Comparison of ENCODE assay signal across 2 cellular contexts in the genomic region with DNA sequence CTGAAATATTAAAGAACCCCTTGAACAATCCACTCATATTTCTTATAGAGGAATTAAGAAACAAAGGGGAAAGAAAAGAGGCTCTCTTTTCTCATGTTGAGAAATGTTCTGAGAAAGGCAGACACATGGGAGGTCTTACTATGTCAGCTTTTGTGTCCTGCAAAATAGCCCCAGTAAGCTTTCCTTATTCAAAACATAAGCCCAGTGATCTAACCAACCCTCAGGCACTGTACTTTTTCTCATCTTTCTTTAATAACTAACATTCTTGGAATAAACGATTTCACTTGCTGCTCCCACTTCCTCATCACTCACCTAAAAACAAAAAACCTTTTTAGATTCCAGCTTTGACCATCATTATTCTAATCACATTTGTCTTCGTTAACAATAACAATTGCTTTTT.
TF ChIP-seq lines count a peak whose summit lies in the region.

No MANE protein-coding gene starts in this region.

TF ChIP-seq in SK-N-SH, 30 proteins besides CTCF, POLR2A, EP300 and RAD21 (continued from another document):
- TF ChIP-seq ZBTB33 (IDR thresholded peaks at IDR 0.05; ENCODE audit: borderline replicate concordance, low read depth) = no peak
- TF ChIP-seq, protein P1, sequence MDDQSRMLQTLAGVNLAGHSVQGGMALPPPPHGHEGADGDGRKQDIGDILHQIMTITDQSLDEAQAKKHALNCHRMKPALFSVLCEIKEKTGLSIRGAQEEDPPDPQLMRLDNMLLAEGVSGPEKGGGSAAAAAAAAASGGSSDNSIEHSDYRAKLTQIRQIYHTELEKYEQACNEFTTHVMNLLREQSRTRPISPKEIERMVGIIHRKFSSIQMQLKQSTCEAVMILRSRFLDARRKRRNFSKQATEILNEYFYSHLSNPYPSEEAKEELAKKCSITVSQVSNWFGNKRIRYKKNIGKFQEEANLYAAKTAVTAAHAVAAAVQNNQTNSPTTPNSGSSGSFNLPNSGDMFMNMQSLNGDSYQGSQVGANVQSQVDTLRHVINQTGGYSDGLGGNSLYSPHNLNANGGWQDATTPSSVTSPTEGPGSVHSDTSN (IDR thresholded peaks at IDR 0.05) = no peak
- TF ChIP-seq MXI1 (IDR thresholded peaks at IDR 0.05; ENCODE audit: low read depth, low read length) = no peak

TF ChIP-seq in SK-N-SH treated with all-trans-retinoic acid at 6 μM for 48 hours, 23 proteins besides CTCF, POLR2A, EP300 and RAD21 (continued from another document):
- TF ChIP-seq ARNTL (CRISPR knock-in tag; IDR thresholded peaks at IDR 0.05; ENCODE audit: borderline replicate concordance, low read depth) = no peak
- TF ChIP-seq, protein P2, sequence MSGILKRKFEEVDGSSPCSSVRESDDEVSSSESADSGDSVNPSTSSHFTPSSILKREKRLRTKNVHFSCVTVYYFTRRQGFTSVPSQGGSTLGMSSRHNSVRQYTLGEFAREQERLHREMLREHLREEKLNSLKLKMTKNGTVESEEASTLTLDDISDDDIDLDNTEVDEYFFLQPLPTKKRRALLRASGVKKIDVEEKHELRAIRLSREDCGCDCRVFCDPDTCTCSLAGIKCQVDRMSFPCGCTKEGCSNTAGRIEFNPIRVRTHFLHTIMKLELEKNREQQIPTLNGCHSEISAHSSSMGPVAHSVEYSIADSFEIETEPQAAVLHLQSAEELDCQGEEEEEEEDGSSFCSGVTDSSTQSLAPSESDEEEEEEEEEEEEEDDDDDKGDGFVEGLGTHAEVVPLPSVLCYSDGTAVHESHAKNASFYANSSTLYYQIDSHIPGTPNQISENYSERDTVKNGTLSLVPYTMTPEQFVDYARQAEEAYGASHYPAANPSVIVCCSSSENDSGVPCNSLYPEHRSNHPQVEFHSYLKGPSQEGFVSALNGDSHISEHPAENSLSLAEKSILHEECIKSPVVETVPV (CRISPR knock-in tag; IDR thresholded peaks at IDR 0.05) = no peak
